Comparison of ENCODE assay signal across 8 cellular contexts in the genomic region with DNA sequence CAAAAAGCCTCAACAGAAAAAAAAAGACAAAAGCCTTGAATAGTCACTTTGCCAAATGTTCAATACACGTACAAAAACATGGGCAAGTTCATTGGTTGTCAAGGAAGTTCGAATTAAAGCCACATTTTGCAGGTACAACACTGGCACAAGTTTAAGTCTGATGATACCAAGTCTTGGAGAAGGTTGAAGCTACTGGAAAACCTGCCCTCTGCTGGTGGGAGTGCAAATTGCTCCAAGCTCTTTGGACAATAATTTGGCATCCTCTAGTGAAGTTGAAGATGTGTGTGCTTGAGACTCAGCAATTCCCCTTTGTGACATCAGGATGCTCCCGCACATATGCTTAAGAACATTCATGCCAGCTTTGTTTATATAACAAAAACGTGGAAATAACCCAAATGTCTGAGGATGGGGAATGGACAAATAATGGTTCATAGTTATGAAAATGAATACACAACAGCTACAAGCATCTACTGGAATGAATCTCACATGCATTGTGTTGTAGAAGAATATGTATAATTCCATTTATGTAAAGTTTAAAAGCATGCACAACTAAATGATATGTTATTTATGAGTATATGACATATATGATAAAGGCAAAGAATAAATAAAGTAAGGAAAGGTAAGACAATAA.
DNase-seq lines count a peak whose midpoint lies in the region; ATAC-seq and TF ChIP-seq lines count a peak whose summit lies in the region.

No MANE protein-coding gene starts in this region.

- TF ChIP-seq CTCF in body of pancreas (IDR thresholded peaks at IDR 0.05) = peak; percentile 53 to 85 (median 71)

- ATAC-seq in body of pancreas (no peak), HG02938 (IDR thresholded peaks at IDR 0.05; ENCODE audit: unreplicated experiment) (no peak)

- H3K4me3 ChIP-seq in body of pancreas = no peak overlapping the region

- H3K27ac ChIP-seq in body of pancreas = no peak overlapping the region

- H3K27me3 ChIP-seq in body of pancreas = no peaks in the 10 kb centered on the region

- WGBS in body of pancreas, 2 donors = 3 to 6% methylated on average over 4 of the region's 4 CpGs

- DNase-seq in SIG-M5 treated with dmso at 0.1 percent for 504 hours (lab: John Stamatoyannopoulos, UW; ENCODE audit: unreplicated experiment) = peak; percentile 22
- no peak for DNase-seq in SIG-M5 (lab: John Stamatoyannopoulos, UW)
- peak; percentile 62 for DNase-seq in KBM-7
- peak; percentile 43 for DNase-seq in T-helper 9 cell
- DNase-seq in body of pancreas = peak; percentile 55 to 78 (median 66)
- peak; percentile 71 for DNase-seq in left kidney (ENCODE audit: low read depth, low spot score)
- peak; percentile 3 for DNase-seq in stimulated activated CD8-positive, alpha-beta memory T cell treated with anti-CD3 and anti-CD28 coated beads, Interleukin-12 subunit alpha, Interleukin-12 subunit beta, amount 100 ng/mL, for 4 hours (ENCODE audit: low read depth)

- intact Hi-C loops in body of pancreas (cut with DNase I) = loop anchor here (10.0 kb wide), 1 partner anchor 112 kb away; no protein-coding TSS in a partner anchor

- H3K9me3 ChIP-seq in body of pancreas = no peaks in the 10 kb centered on the region

- in situ Hi-C loops in KBM-7 (cut with MboI; ENCODE audit: low pct_unique_long_range_greater_than_20kb, low sequenced_read_pairs) = no loop called here

- no peak for TF ChIP-seq POLR2A in body of pancreas (IDR thresholded peaks at IDR 0.05)

- no peaks in the 10 kb centered on the region for H3K4me1 ChIP-seq in body of pancreas

- H3K36me3 ChIP-seq in body of pancreas (replicated peaks in 1 of 2; ENCODE audit: insufficient read depth in 1 of 2, low read depth in 2 of 2) = no peaks in the 10 kb centered on the region
